In genomic region chr12:31203261-31203660, GRCh38 we compare ENCODE assay signal across 1 cellular context.
TF ChIP-seq lines count a peak whose summit lies in the region.

No MANE protein-coding gene starts in this region.

TF ChIP-seq in H1, 55 proteins besides CTCF, POLR2A, EP300 and RAD21 (continued from another document):
- no peak for TF ChIP-seq KDM4A (IDR thresholded peaks at IDR 0.05; ENCODE audit: low read depth, low read length, severe bottlenecking)
- TF ChIP-seq YY1 (IDR thresholded peaks at IDR 0.05; ENCODE audit: low read depth, low read length), result no peak
- TF ChIP-seq SP1 (IDR thresholded peaks at IDR 0.05; ENCODE audit: low read depth, low read length), result no peak
- no peak for TF ChIP-seq JUN (IDR thresholded peaks at IDR 0.05; ENCODE audit: low read depth, low read length)
- TF ChIP-seq EGR1 (IDR thresholded peaks at IDR 0.05; ENCODE audit: borderline replicate concordance, low read depth, low read length), result no peak
- no peak for TF ChIP-seq E2F6 (IDR thresholded peaks at IDR 0.05)
- TF ChIP-seq SUZ12 (IDR thresholded peaks at IDR 0.05; ENCODE audit: low read length), result no peak
- no peak for TF ChIP-seq NRF1 (IDR thresholded peaks at IDR 0.05; ENCODE audit: low read depth, low read length)
